ENCODE assay signal across 1 cellular context in genomic region chr2:32356735-32357544, GRCh38.
TF ChIP-seq lines count a peak whose summit lies in the region.

TSS of gene BIRC6 (plus strand) at chr2:32357023. CDS start at chr2:32357162, 139 bp downstream.

TF ChIP-seq in HepG2, 621 proteins besides CTCF, POLR2A, EP300 and RAD21 (continued from another document and continues in another):
- TF ChIP-seq KAT8 (CRISPR knock-in tag; IDR thresholded peaks at IDR 0.05): peak; percentile 95
- peak; percentile 55; the same call in 1 of the 2 replicates for TF ChIP-seq ZKSCAN1 (IDR thresholded peaks at IDR 0.05; ENCODE audit: low read length)
- peak; percentile 97 for TF ChIP-seq ERF (CRISPR knock-in tag; IDR thresholded peaks at IDR 0.05)
- TF ChIP-seq FUBP1 (CRISPR knock-in tag; IDR thresholded peaks at IDR 0.05; ENCODE audit: borderline replicate concordance): peak; percentile 96; the same call in 1 of the 2 replicates
- TF ChIP-seq ZNF256 (CRISPR knock-in tag; conservative IDR thresholded peaks at IDR 0.05): no peak; the same call in 1 of the 2 replicates
- no peak for TF ChIP-seq TBL1XR1 (IDR thresholded peaks at IDR 0.05; ENCODE audit: borderline replicate concordance, low read length, partially characterized antibody)
- TF ChIP-seq ZNF788 (CRISPR knock-in tag; IDR thresholded peaks at IDR 0.05; ENCODE audit: borderline replicate concordance): peak; percentile 94
- peak; percentile 100 for TF ChIP-seq ZBTB25 (CRISPR knock-in tag; IDR thresholded peaks at IDR 0.05)
- TF ChIP-seq KLF11 (CRISPR knock-in tag; IDR thresholded peaks at IDR 0.05): peak; percentile 95
- peak; percentile 92 for TF ChIP-seq ZNF792 (CRISPR knock-in tag; IDR thresholded peaks at IDR 0.05)
- no peak for TF ChIP-seq CHD4 (IDR thresholded peaks at IDR 0.05; ENCODE audit: borderline replicate concordance, low read length)
- TF ChIP-seq PITX1 (CRISPR knock-in tag; IDR thresholded peaks at IDR 0.05): peak; percentile 91
- TF ChIP-seq JUND (CRISPR knock-in tag; IDR thresholded peaks at IDR 0.05): peak; percentile 72
- TF ChIP-seq TAF1 (CRISPR knock-in tag; IDR thresholded peaks at IDR 0.05): peak; percentile 89
- TF ChIP-seq DZIP1 (CRISPR knock-in tag; IDR thresholded peaks at IDR 0.05): no peak
- peak; percentile 89; the same call in 1 of the 2 replicates for TF ChIP-seq ZNF678 (CRISPR knock-in tag; IDR thresholded peaks at IDR 0.05)
- TF ChIP-seq ELK4 (CRISPR knock-in tag; IDR thresholded peaks at IDR 0.05; ENCODE audit: borderline replicate concordance): no peak; the same call in 1 of the 2 replicates
- peak; percentile 50 for TF ChIP-seq HNF4A (CRISPR knock-in tag; IDR thresholded peaks at IDR 0.05)
- peak; percentile 87 for TF ChIP-seq ZNF232 (CRISPR knock-in tag; IDR thresholded peaks at IDR 0.05; ENCODE audit: borderline replicate concordance)
- TF ChIP-seq FOSL1 (CRISPR knock-in tag; IDR thresholded peaks at IDR 0.05; ENCODE audit: borderline replicate concordance): no peak
- no peak for TF ChIP-seq SNRNP70 (IDR thresholded peaks at IDR 0.05; ENCODE audit: low read depth, low read length)
- TF ChIP-seq ZNF17 (CRISPR knock-in tag; IDR thresholded peaks at IDR 0.05): 0 out of 2 replicates have a peak, but pooled peaks have one; percentile 57
- TF ChIP-seq CENPX (CRISPR knock-in tag; IDR thresholded peaks at IDR 0.05): no peak
- TF ChIP-seq ZNF713 (CRISPR knock-in tag; IDR thresholded peaks at IDR 0.05): peak; percentile 26; the same call in 1 of the 2 replicates
- TF ChIP-seq AHR (CRISPR knock-in tag; IDR thresholded peaks at IDR 0.05): peak; percentile 77; the same call in 1 of the 2 replicates
- peak; percentile 63 for TF ChIP-seq ZNF143 (CRISPR knock-in tag; IDR thresholded peaks at IDR 0.05)
- peak; percentile 94 for TF ChIP-seq ELF3 (CRISPR knock-in tag; IDR thresholded peaks at IDR 0.05)
- peak; percentile 76; the same call in 1 of the 2 replicates for TF ChIP-seq KDM5A (IDR thresholded peaks at IDR 0.05; ENCODE audit: borderline replicate concordance, low read length)
- TF ChIP-seq POGK (CRISPR knock-in tag; conservative IDR thresholded peaks at IDR 0.05): peak; percentile 91
- no peak for TF ChIP-seq ATF7 (IDR thresholded peaks at IDR 0.05)
- TF ChIP-seq ATF7 (CRISPR knock-in tag; IDR thresholded peaks at IDR 0.05): peak; percentile 79
- TF ChIP-seq IRF1 (CRISPR knock-in tag; IDR thresholded peaks at IDR 0.05; ENCODE audit: low read depth): peak; percentile 86; the same call in 1 of the 2 replicates
- peak; percentile 94 for TF ChIP-seq ZFP91 (CRISPR knock-in tag; IDR thresholded peaks at IDR 0.05; ENCODE audit: borderline replicate concordance)
- TF ChIP-seq DBP (CRISPR knock-in tag; IDR thresholded peaks at IDR 0.05; ENCODE audit: not compliant biosample characterization): peak; percentile 91
- peak; percentile 32 for TF ChIP-seq CREB3 (CRISPR knock-in tag; IDR thresholded peaks at IDR 0.05)
- TF ChIP-seq ZNF605 (CRISPR knock-in tag; IDR thresholded peaks at IDR 0.05): peak; percentile 91
- peak; percentile 70; the same call in 1 of the 2 replicates for TF ChIP-seq NAIF1 (CRISPR knock-in tag; IDR thresholded peaks at IDR 0.05; ENCODE audit: borderline replicate concordance)
- peak; percentile 97 for TF ChIP-seq ZMAT3 (CRISPR knock-in tag; conservative IDR thresholded peaks at IDR 0.05)
- TF ChIP-seq ATM (IDR thresholded peaks at IDR 0.05; ENCODE audit: borderline replicate concordance): no peak
- no peak for TF ChIP-seq TCF7 (IDR thresholded peaks at IDR 0.05; ENCODE audit: low read depth)
- no peak for TF ChIP-seq GLMP (CRISPR knock-in tag; IDR thresholded peaks at IDR 0.05; ENCODE audit: borderline replicate concordance)
- TF ChIP-seq HDAC1 (CRISPR knock-in tag; IDR thresholded peaks at IDR 0.05): peak; percentile 90
- TF ChIP-seq ZNF101 (CRISPR knock-in tag; IDR thresholded peaks at IDR 0.05; ENCODE audit: borderline replicate concordance, low read depth): 0 out of 2 replicates have a peak, but pooled peaks have one; percentile 85
- TF ChIP-seq ZNF816 (CRISPR knock-in tag; IDR thresholded peaks at IDR 0.05; ENCODE audit: borderline replicate concordance): peak; percentile 99
- TF ChIP-seq MEIS1 (CRISPR knock-in tag; IDR thresholded peaks at IDR 0.05; ENCODE audit: borderline replicate concordance): peak; percentile 94
- peak; percentile 97 for TF ChIP-seq SPEN (CRISPR knock-in tag; IDR thresholded peaks at IDR 0.05; ENCODE audit: low read depth)
- TF ChIP-seq ZBTB14 (CRISPR knock-in tag; IDR thresholded peaks at IDR 0.05): peak; percentile 81
- peak; percentile 91 for TF ChIP-seq ZC3H13 (CRISPR knock-in tag; IDR thresholded peaks at IDR 0.05)
- TF ChIP-seq SOX5 (CRISPR knock-in tag; IDR thresholded peaks at IDR 0.05; ENCODE audit: borderline replicate concordance): peak; percentile 63
- peak; percentile 56 for TF ChIP-seq RXRB (CRISPR knock-in tag; IDR thresholded peaks at IDR 0.05; ENCODE audit: borderline replicate concordance)
- TF ChIP-seq ZNF691 (CRISPR knock-in tag; IDR thresholded peaks at IDR 0.05; ENCODE audit: borderline replicate concordance, low read depth): peak; percentile 74
- no peak for TF ChIP-seq SCMH1 (CRISPR knock-in tag; IDR thresholded peaks at IDR 0.05; ENCODE audit: borderline replicate concordance)
